In the genomic region with DNA sequence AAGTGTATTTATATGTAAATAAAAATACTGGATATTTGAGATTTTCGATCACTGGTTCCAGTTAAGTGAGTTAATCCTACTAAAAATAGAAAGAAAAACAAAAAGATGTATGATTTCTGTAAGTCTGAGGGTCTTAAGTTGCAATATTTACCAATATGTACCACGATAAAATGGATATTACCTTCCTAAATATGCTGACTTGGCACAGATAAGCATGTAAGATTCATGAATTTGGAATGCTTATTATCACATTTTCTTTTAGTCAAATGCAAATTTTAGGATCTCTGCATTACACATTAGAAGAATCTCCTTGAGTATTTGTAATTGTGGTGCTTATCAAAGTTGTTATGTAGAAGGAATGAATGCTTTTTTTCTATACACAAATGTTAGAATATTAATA, we compare ENCODE assay signal across 26 cellular contexts.
DNase-seq lines count a peak whose midpoint lies in the region; ATAC-seq, FAIRE-seq and TF ChIP-seq lines count a peak whose summit lies in the region.
"Had no signal": no experiment of that assay in that cellular context is flagged by ENCODE, and none has a peak within 500 bp of the region (broad histone marks: within the 10 kb centered on the region; RNA-seq: fewer than 3 reads in every experiment).

No MANE protein-coding gene starts in this region.

- H2BK12ac ChIP-seq in H1 (ENCODE audit: low read depth, low read length): no peak overlapping the region

- no TSS peak for BruUV-seq in HepG2 (replicated peaks; lab: Mats Ljungman, UMichigan)
- BruUV-seq in IMR-90 (replicated peaks; lab: Mats Ljungman, UMichigan): no TSS peak

- H2AFZ ChIP-seq in HepG2 (ENCODE audit: low read length) (no peak overlapping the region), IMR-90 (replicated peaks; ENCODE audit: low read length, poor library complexity) (no peak overlapping the region), H1 (ENCODE audit: low read length) (no peak overlapping the region)

- H2BK120ac ChIP-seq in IMR-90 (ENCODE audit: low read depth, low read length): no peak overlapping the region
- H2BK120ac ChIP-seq in H1 (replicated peaks; ENCODE audit: low read depth, low read length): no peak overlapping the region

- H3K23ac ChIP-seq in IMR-90 (ENCODE audit: low read depth, low read length): no peak overlapping the region
- H3K23ac ChIP-seq in H1 (ENCODE audit: insufficient read length): no peak overlapping the region

- TF ChIP-seq POLR2A in HepG2 (IDR thresholded peaks at IDR 0.05; ENCODE audit: insufficient read depth in 1 of 2, low read depth in 2 of 2, low read length in 2 of 2) (no peak), right lobe of liver (IDR thresholded peaks at IDR 0.05) (no peak), IMR-90 (IDR thresholded peaks at IDR 0.05; ENCODE audit: low read depth, low read length) (no peak), H1 (IDR thresholded peaks at IDR 0.05; ENCODE audit: control extremely low read depth in 1 of 2, low read depth in 2 of 2, low read length in 2 of 2) (no peak)

- no peak overlapping the region for H2BK20ac ChIP-seq in IMR-90 (ENCODE audit: low read depth, low read length)
- H2BK20ac ChIP-seq in H1 (ENCODE audit: low read length): no peak overlapping the region

- H4K20me1 ChIP-seq in HepG2 (ENCODE audit: insufficient read depth, low read length) (no peaks in the 10 kb centered on the region), IMR-90 (ENCODE audit: insufficient read depth, low read length) (no peaks in the 10 kb centered on the region), H1 (replicated peaks in 1 of 2; ENCODE audit: control insufficient read depth in 1 of 2, insufficient read depth in 2 of 2, low read length in 2 of 2) (no peaks in the 10 kb centered on the region)
- H4K20me1 ChIP-seq: BLaER1 had no signal

- intact Hi-C loops in HepG2 (cut with micrococcal nuclease; ENCODE audit: unreplicated experiment): no loop called here
- intact Hi-C loops in right lobe of liver (cut with DNase I): no loop called here
- intact Hi-C loops in IMR-90 (cut with micrococcal nuclease): no loop called here

- H3K4me1 ChIP-seq in HepG2 (ENCODE audit: insufficient read depth, low read length) (no peaks in the 10 kb centered on the region), right lobe of liver (no peaks in the 10 kb centered on the region), IMR-90 (ENCODE audit: control insufficient read depth, insufficient read depth, low read length) (no peaks in the 10 kb centered on the region), H1 (replicated peaks in 1 of 4; ENCODE audit: control insufficient read depth in 3 of 4, insufficient read depth in 4 of 4, low read length in 3 of 4) (peaks cover 0 to 7% (median 0%) of the 10 kb centered on the region in 4 experiments; a peak in 2 of 7 replicates)
- H3K4me1 ChIP-seq: BE2C, BLaER1 had no signal

- H3K79me2 ChIP-seq in HepG2 (ENCODE audit: insufficient read depth, low read length): no peaks in the 10 kb centered on the region
- H3K79me2 ChIP-seq in H1 (ENCODE audit: control insufficient read depth in 1 of 2, insufficient read depth in 2 of 2, low read length in 2 of 2): no peaks in the 10 kb centered on the region

- ATAC-seq in HepG2 (no peak), right lobe of liver (no peak), IMR-90 (ENCODE audit: low read depth) (no peak), HG02852 (IDR thresholded peaks at IDR 0.05; ENCODE audit: unreplicated experiment) (no peak)
- ATAC-seq: GM12878 had no signal

- 0% methylated on average over 2 of the region's 2 CpGs for WGBS in HepG2 (ENCODE audit: low lambda C conversion rate)
- WGBS in right lobe of liver (ENCODE audit: insufficient coverage, low coverage, low lambda C conversion rate, missing lambda C conversion rate): 37% methylated on average over 2 of the region's 2 CpGs
- no CpG with 5 or more reads among the region's 2 CpGs for WGBS in IMR-90 (ENCODE audit: extremely low coverage in 2 of 2, insufficient read length in 1 of 2), 2 experiments
- WGBS in H1 (ENCODE audit: extremely low coverage in 1 of 2, insufficient coverage in 1 of 2, insufficient read length in 1 of 2, insufficient replicate concordance in 2 of 2, low coverage in 1 of 2, low lambda C conversion rate in 2 of 2, missing lambda C conversion rate in 1 of 2), 2 experiments: 86% methylated on average over 2 of the region's 2 CpGs; no CpG with 5 or more reads in 1 of the 2 experiments

- no peak overlapping the region for H3K4ac ChIP-seq in IMR-90 (ENCODE audit: low read depth, low read length)
- no peak overlapping the region for H3K4ac ChIP-seq in H1 (replicated peaks; ENCODE audit: insufficient read length, low read depth, low read length)

- H3K4me2 ChIP-seq in HepG2 (ENCODE audit: low read depth, low read length) (no peak overlapping the region), IMR-90 (ENCODE audit: low read depth, low read length) (no peak overlapping the region), H1 (ENCODE audit: insufficient read depth in 1 of 2, low read depth in 2 of 2, low read length in 2 of 2) (no peak overlapping the region)
- H3K4me2 ChIP-seq: BLaER1 had no signal

- H4K8ac ChIP-seq in IMR-90 (ENCODE audit: low read depth in 2 of 2, low read length in 2 of 2) (no peak overlapping the region), H1 (ENCODE audit: extremely low read depth, insufficient read depth, low read length) (no peak overlapping the region)

- H3K36me3 ChIP-seq in HepG2 (replicated peaks in 1 of 2; ENCODE audit: control insufficient read depth in 1 of 2, insufficient read depth in 2 of 2, low read length in 2 of 2): no peaks in the 10 kb centered on the region
- H3K36me3 ChIP-seq in right lobe of liver: no peaks in the 10 kb centered on the region
- no peaks in the 10 kb centered on the region for H3K36me3 ChIP-seq in IMR-90 (ENCODE audit: control insufficient read depth, insufficient read depth, low read length)
- no peaks in the 10 kb centered on the region for H3K36me3 ChIP-seq in H1 (ENCODE audit: control insufficient read depth in 2 of 4, insufficient read depth in 4 of 4, low read length in 3 of 4)
- H3K36me3 ChIP-seq: BE2C, BLaER1 had no signal

- CTCF ChIA-PET in HepG2 (lab: Yijun Ruan, JAX; ENCODE audit: low intra/inter-chr PET ratio, low total read pairs) (no interaction called here), IMR-90 (lab: Yijun Ruan, JAX) (no interaction called here), H1 (lab: Charles Lee; ENCODE audit: partially characterized antibody) (no interaction called here)

- no peak for TF ChIP-seq RAD21 in HepG2 (CRISPR knock-in tag; IDR thresholded peaks at IDR 0.05)
- TF ChIP-seq RAD21 in IMR-90 (IDR thresholded peaks at IDR 0.05; ENCODE audit: low read length): no peak
- TF ChIP-seq RAD21 in H1 (IDR thresholded peaks at IDR 0.05 in 1 of 2, conservative IDR thresholded peaks at IDR 0.05 in 1 of 2; ENCODE audit: low read depth in 2 of 2, low read length in 2 of 2): no peak

- H3K18ac ChIP-seq in IMR-90 (ENCODE audit: low read depth, low read length): no peak overlapping the region
- H3K18ac ChIP-seq in H1 (ENCODE audit: extremely low read depth, low read length): no peak overlapping the region

- POLR2A ChIA-PET in HepG2 (lab: Yijun Ruan, JAX): no interaction called here
- POLR2A ChIA-PET in IMR-90 (lab: Charles Lee; ENCODE audit: unreplicated experiment): no interaction called here
- POLR2A ChIA-PET in H1 (lab: Charles Lee; ENCODE audit: partially characterized antibody): no interaction called here

- H2AK5ac ChIP-seq in IMR-90 (ENCODE audit: low read depth, low read length) (no peak overlapping the region), H1 (ENCODE audit: low read depth, low read length) (no peak overlapping the region)

- no peak overlapping the region for H3K56ac ChIP-seq in IMR-90 (ENCODE audit: extremely low read depth, insufficient read depth, low read length)
- H3K56ac ChIP-seq in H1 (replicated peaks; ENCODE audit: insufficient read length, low read depth, low read length): no peak overlapping the region

- H3K4me3 ChIP-seq in HepG2 (replicated peaks in 1 of 3; ENCODE audit: insufficient read depth in 1 of 3, low read depth in 2 of 3, low read length in 3 of 3) (no peak overlapping the region), right lobe of liver (no peak overlapping the region), IMR-90 (ENCODE audit: insufficient read depth, low read depth, low read length) (no peak overlapping the region), H1 (ENCODE audit: extremely low read depth in 1 of 4, insufficient read depth in 2 of 4, low read depth in 3 of 4, low read length in 4 of 4) (no peak overlapping the region)
- H3K4me3 ChIP-seq: BLaER1, GM12878 had no signal

- in situ Hi-C loops in HepG2 (cut with HindIII; ENCODE audit: extremely low pct_ligation_motif_present, low pct_unique_long_range_greater_than_20kb) (no loop called here), IMR-90 (cut with MboI; ENCODE audit: low sequenced_read_pairs) (no loop called here)

- no peak overlapping the region for H2BK15ac ChIP-seq in IMR-90 (ENCODE audit: low read depth, low read length)
- no peak overlapping the region for H2BK15ac ChIP-seq in H1 (ENCODE audit: low read length)

- H2AK9ac ChIP-seq in IMR-90 (replicated peaks; ENCODE audit: low read depth, low read length, poor library complexity): no peak overlapping the region

- H3K79me1 ChIP-seq in IMR-90 (ENCODE audit: low read depth in 1 of 2, low read length in 2 of 2) (no peaks in the 10 kb centered on the region), H1 (ENCODE audit: low read depth, low read length) (no peaks in the 10 kb centered on the region)

- H3K9ac ChIP-seq in HepG2 (ENCODE audit: insufficient read depth, low read depth, low read length): no peak overlapping the region
- no peak overlapping the region for H3K9ac ChIP-seq in IMR-90 (ENCODE audit: low read depth, low read length)
- no peak overlapping the region for H3K9ac ChIP-seq in H1 (replicated peaks in 1 of 4; ENCODE audit: extremely low read depth in 1 of 4, low read depth in 3 of 4, low read length in 3 of 4)
- H3K9ac ChIP-seq: BLaER1 had no signal

- no peaks in the 10 kb centered on the region for H3K9me1 ChIP-seq in IMR-90 (ENCODE audit: insufficient read depth, low read length)

- TF ChIP-seq EP300 in HepG2 (IDR thresholded peaks at IDR 0.05; ENCODE audit: low read depth in 2 of 2, low read length in 2 of 2) (no peak), HepG2 (CRISPR knock-in tag; IDR thresholded peaks at IDR 0.05; ENCODE audit: borderline replicate concordance) (no peak), H1 (IDR thresholded peaks at IDR 0.05; ENCODE audit: borderline replicate concordance in 1 of 2, low read depth in 2 of 2, low read length in 2 of 2) (no peak)

- TF ChIP-seq CTCF in HepG2 (CRISPR knock-in tag; IDR thresholded peaks at IDR 0.05) (no peak), right lobe of liver (IDR thresholded peaks at IDR 0.05) (no peak), IMR-90 (conservative IDR thresholded peaks at IDR 0.05; ENCODE audit: low read depth, low read length) (no peak), H1 (IDR thresholded peaks at IDR 0.05; ENCODE audit: control extremely low read depth in 1 of 3, insufficient read depth in 1 of 3, low read depth in 1 of 3, low read length in 3 of 3) (no peak)

- H3K14ac ChIP-seq in IMR-90 (replicated peaks; ENCODE audit: low read depth, low read length) (no peak overlapping the region), H1 (ENCODE audit: insufficient read length) (no peak overlapping the region)

- no peak overlapping the region for H4K5ac ChIP-seq in IMR-90 (ENCODE audit: low read depth, low read length)
- H4K5ac ChIP-seq in H1 (ENCODE audit: insufficient read length, low read depth, low read length): no peak overlapping the region

- H4K91ac ChIP-seq in IMR-90 (ENCODE audit: insufficient read depth, low read depth, low read length): no peak overlapping the region
- H4K91ac ChIP-seq in H1 (replicated peaks; ENCODE audit: insufficient read length, low read length): no peak overlapping the region

- dilution Hi-C loops in IMR-90 (cut with HindIII; ENCODE audit: low sequenced_read_pairs, unreplicated experiment): no loop called here

- no peak for FAIRE-seq in HepG2 (lab: Jason Lieb, UNC)
- FAIRE-seq in H1 (lab: Jason Lieb, UNC): no peak
- FAIRE-seq: GM12878, GM12892, GM19239 had no signal

- no peaks in the 10 kb centered on the region for H3K23me2 ChIP-seq in H1 (ENCODE audit: low read depth, low read length)

- H3K27ac ChIP-seq in HepG2 (ENCODE audit: extremely low read length, insufficient read depth, low read length) (no peak overlapping the region), right lobe of liver (no peak overlapping the region), IMR-90 (ENCODE audit: insufficient read depth, low read length) (no peak overlapping the region), H1 (ENCODE audit: low read depth, low read length) (no peak overlapping the region)
- H3K27ac ChIP-seq: 22Rv1, BLaER1 had no signal

- H3K9me3 ChIP-seq in HepG2 (ENCODE audit: low read length): no peaks in the 10 kb centered on the region
- no peaks in the 10 kb centered on the region for H3K9me3 ChIP-seq in right lobe of liver
- H3K9me3 ChIP-seq in IMR-90 (ENCODE audit: control insufficient read depth, insufficient read depth, low read length): peaks cover 6% of the 10 kb centered on the region
- H3K9me3 ChIP-seq in H1 (ENCODE audit: insufficient read depth in 2 of 2, low read depth in 1 of 2, low read length in 1 of 2): no peaks in the 10 kb centered on the region
- H3K9me3 ChIP-seq: BE2C, BLaER1 had no signal

- no peak overlapping the region for H2BK5ac ChIP-seq in IMR-90 (ENCODE audit: low read depth, low read length, poor library complexity, severe bottlenecking)
- H2BK5ac ChIP-seq in H1 (ENCODE audit: low read depth, low read length): no peak overlapping the region

- no peaks in the 10 kb centered on the region for H3K27me3 ChIP-seq in HepG2 (ENCODE audit: control insufficient read depth in 1 of 2, insufficient read depth in 2 of 2, low read length in 2 of 2)
- H3K27me3 ChIP-seq in right lobe of liver: no peaks in the 10 kb centered on the region
- H3K27me3 ChIP-seq in IMR-90 (ENCODE audit: control insufficient read depth, insufficient read depth, low read length): no peaks in the 10 kb centered on the region
- no peaks in the 10 kb centered on the region for H3K27me3 ChIP-seq in H1 (replicated peaks in 1 of 4; ENCODE audit: control insufficient read depth in 3 of 4, extremely low read depth in 1 of 4, insufficient read depth in 3 of 4, low read length in 3 of 4)
- H3K27me3 ChIP-seq: BE2C, BLaER1 had no signal

- DNase-seq in HepG2 (ENCODE audit: low spot score): no peak
- DNase-seq in right lobe of liver: no peak
- no peak for DNase-seq in IMR-90
- no peak for DNase-seq in H1 (ENCODE audit: low read depth in 1 of 2, low spot score in 2 of 2)
- DNase-seq in NCI-H1436 treated with DMSO at 0.1 percent for 48 hours (lab: John Stamatoyannopoulos, UW): no peak
- DNase-seq in glomerular visceral epithelial cell (ENCODE audit: extremely low spot score): no peak
- DNase-seq: ACHN; BE2C; C1 segment of cervical spinal cord; CD4-positive, alpha-beta memory T cell; CD4-positive, CD25-positive, alpha-beta regulatory T cell; CD8-positive, alpha-beta memory T cell; COR-L47; DMS 273 treated with DMSO at 0.1 percent for 48 hours; DMS153; DMS53; DMS79; DND-41; EL; GDM1 had no signal

Comparison
In these comparisons a context has a peak if more than half of its experiments do, and no peak if none do; other contexts are left out.
1. Of the 41 proteins assayed by ChIP-seq in both HepG2 and H1: peak only in HepG2: none; only in H1: none; in both: MAFK; in neither: 40.